In genomic region chr11:10858505-10859360, GRCh38 we compare ENCODE assay signal across 8 cellular contexts. TPM values are rescaled to one million over a fixed set of nuclear protein-coding genes. Genes with fewer than 3 reads are reported as not detected.
DNase-seq lines count a peak whose midpoint lies in the region; TF ChIP-seq lines count a peak whose summit lies in the region.

No MANE protein-coding gene starts in this region.

- H3K4me3 ChIP-seq in GM12864 (ENCODE audit: low read depth, low read length) (peak overlapping the region; percentile 96), MG63 (peak overlapping the region; percentile 91), WI38 (ENCODE audit: low read depth, low read length) (peak overlapping the region; percentile 96), colonic mucosa (peak overlapping the region; percentile 73)

- peaks cover 5% of the 10 kb centered on the region; the same call in 1 of the 2 replicates for H3K79me2 ChIP-seq in H9 (ENCODE audit: insufficient read depth, low read length)

- intact Hi-C loops in colonic mucosa (cut with DNase I) = loop anchor here (5.0 kb wide), 1 partner anchor 74 kb away; no protein-coding TSS in a partner anchor

- peak overlapping the region; percentile 95 for H3K4me2 ChIP-seq in H9 (ENCODE audit: insufficient read depth, insufficient read length, low read length)

- H3K4ac ChIP-seq in H9 (ENCODE audit: low read depth, low read length) = no peak overlapping the region

- peak overlapping the region; percentile 100 for H3K4me3 Mint-ChIP-seq in H9

- H3K27ac Mint-ChIP-seq in H9 = peak overlapping the region; percentile 96 to 98 (median 96)

- peak overlapping the region; percentile 87 for H3K14ac ChIP-seq in H9 (ENCODE audit: insufficient read depth, low read length)

- no peak overlapping the region for H3K56ac ChIP-seq in H9 (ENCODE audit: insufficient read length, low read depth, low read length)

- TF ChIP-seq CTCF in GM12864 (IDR thresholded peaks at IDR 0.05; ENCODE audit: low read depth, low read length, missing control alignments) (peak; percentile 2), H9 (conservative IDR thresholded peaks at IDR 0.05) (no peak), WI38 (IDR thresholded peaks at IDR 0.05; ENCODE audit: low read depth, low read length) (no peak), colonic mucosa (IDR thresholded peaks at IDR 0.05) (no peak)

- H3K4me1 ChIP-seq in H9 (ENCODE audit: insufficient read depth, low read length) (no peaks in the 10 kb centered on the region), colonic mucosa (no peaks in the 10 kb centered on the region)

- H3K9me3 ChIP-seq in H9 (ENCODE audit: control insufficient read depth, low read depth, low read length) (no peaks in the 10 kb centered on the region), MG63 (no peaks in the 10 kb centered on the region), colonic mucosa (no peaks in the 10 kb centered on the region)

- H3K27me3 Mint-ChIP-seq in H9 (ENCODE audit: low read depth) = no peaks in the 10 kb centered on the region

- H3K36me3 Mint-ChIP-seq in H9 (ENCODE audit: insufficient read depth in 1 of 3, low read depth in 3 of 3) = peaks cover 13 to 26% (median 22%) of the 10 kb centered on the region in 3 experiments

- H4K5ac ChIP-seq in H9 (ENCODE audit: insufficient read length, low read depth, low read length) = no peak overlapping the region

- peaks cover 0 to 2% of the 10 kb centered on the region in 2 experiments; a peak in 1 of 5 replicates for H3K9me3 Mint-ChIP-seq in H9

- H3T11ph ChIP-seq in H9 (ENCODE audit: low read length) = no peak overlapping the region

- H4K91ac ChIP-seq in H9 (ENCODE audit: insufficient read length, low read depth, low read length) = no peak overlapping the region

- H3K18ac ChIP-seq in H9 (ENCODE audit: insufficient read length, low read depth, low read length) = peak overlapping the region; percentile 18

- peaks cover 24 to 30% of the 10 kb centered on the region in 2 experiments for H3K4me1 Mint-ChIP-seq in H9

- H3K23ac ChIP-seq in H9 (ENCODE audit: insufficient read length, low read depth, low read length) = no peak overlapping the region

- H4K20me1 ChIP-seq in H9 (ENCODE audit: control insufficient read depth, insufficient read depth, insufficient read length) = no peaks in the 10 kb centered on the region

- peak overlapping the region; percentile 53 for H2AFZ ChIP-seq in H9 (ENCODE audit: low read length)

- H2BK20ac ChIP-seq in H9 (ENCODE audit: low read depth, low read length, poor library complexity, severe bottlenecking) = no peak overlapping the region

- H2AK5ac ChIP-seq in H9 (ENCODE audit: insufficient read length, low read length) = no peak overlapping the region

- WGBS in H9 (ENCODE audit: extremely low coverage, insufficient read length, low lambda C conversion rate) = no CpG with 5 or more reads among the region's 42 CpGs

- H3K27me3 ChIP-seq in H9 (ENCODE audit: insufficient read depth, low read length) (no peaks in the 10 kb centered on the region), MG63 (no peaks in the 10 kb centered on the region), colonic mucosa (no peaks in the 10 kb centered on the region)

- H3K36me3 ChIP-seq in MG63 (peaks cover 30% of the 10 kb centered on the region), colonic mucosa (peaks cover 2% of the 10 kb centered on the region)

- no peak overlapping the region for H2BK12ac ChIP-seq in H9 (ENCODE audit: insufficient read length, low read depth, low read length)

- H3K23me2 ChIP-seq in H9 (ENCODE audit: insufficient read length, low read depth, low read length, poor library complexity, severe bottlenecking) = peaks cover 14% of the 10 kb centered on the region

- H3K27ac ChIP-seq in H9 (ENCODE audit: insufficient read length, low read depth, low read length) (peak overlapping the region; percentile 52), colonic mucosa (peak overlapping the region; percentile 100)

- no peak overlapping the region for H2BK5ac ChIP-seq in H9 (ENCODE audit: insufficient read length, low read length)

- DNase-seq in GM12864 (ENCODE audit: low read depth) (no peak), H9 (peak; percentile 70), MG63 (no peak), colonic mucosa (peak; percentile 71), left kidney (ENCODE audit: low read depth, low spot score) (peak; percentile 87), glomerular visceral epithelial cell (ENCODE audit: extremely low spot score) (no peak)
- peak in 2 of 3 donors; percentile 6 to 26 for DNase-seq in stimulated activated CD4-positive, alpha-beta T cell treated with anti-CD3 and anti-CD28 coated beads, TNF-alpha, amount 100 ng/mL, for 1 hour (ENCODE audit: low read depth in 3 of 3, low spot score in 1 of 3)

- H2BK15ac ChIP-seq in H9 (ENCODE audit: low read depth, low read length) = no peak overlapping the region

- H4K8ac ChIP-seq in H9 (replicated peaks; ENCODE audit: insufficient read length, low read depth, low read length) = no peak overlapping the region

- no peaks in the 10 kb centered on the region for H3K79me1 ChIP-seq in H9 (ENCODE audit: insufficient read depth, low read depth, low read length, poor library complexity, severe bottlenecking)

- H3K9ac ChIP-seq in H9 (ENCODE audit: extremely low read depth, insufficient read length, low read length) = peak overlapping the region; percentile 79
- peak overlapping the region; percentile 62 to 99 for H3K9ac ChIP-seq in colonic mucosa (ENCODE audit: low read depth in 2 of 2, low read length in 2 of 2)

- H2BK120ac ChIP-seq in H9 (ENCODE audit: low read depth, low read length, poor library complexity, severe bottlenecking) = no peak overlapping the region

RNA-seq across cellular contexts. Expression of gene ZBED5, which starts 0.9 kb away (rescaled TPM):
- total RNA-seq in H9 (2021) (65.8 TPM in 2 replicates), colonic mucosa (10 to 100 TPM; 37.1 to 38.6 TPM)
- total RNA-seq in MG63 (2014; rRNA removed; shearing (Covaris generic); ENCODE audit: low replicate concordance) = 13.9 and 43.3 TPM in 2 replicates

RNA-seq across cellular contexts. Expression of gene EIF4G2, which starts 50.0 kb away (rescaled TPM):
- total RNA-seq in H9 (2021) (1,013 and 1,056 TPM in 2 replicates), colonic mucosa (1,000 to 10,000 TPM; 1,073 to 1,080 TPM)
- 831 and 1,059 TPM in 2 replicates for total RNA-seq in MG63 (2014; rRNA removed; shearing (Covaris generic); ENCODE audit: low replicate concordance)

Comparison
In these comparisons a context has a peak if more than half of its experiments do, and no peak if none do; other contexts are left out.
1. DNase-seq: peak in H9 (single experiment), colonic mucosa (single experiment), left kidney (single experiment) and stimulated activated CD4-positive, alpha-beta T cell treated with anti-CD3 and anti-CD28 coated beads, TNF-alpha, amount 100 ng/mL, for 1 hour (2 of 3); none in GM12864 (single experiment), MG63 (single experiment) and glomerular visceral epithelial cell (single experiment).
2. Peak in every context shown above with its lines, with median percentiles within 50 percentile points of each other: H3K4me3 ChIP-seq.